ENCODE assay signal across 15 cellular contexts in the genomic region with DNA sequence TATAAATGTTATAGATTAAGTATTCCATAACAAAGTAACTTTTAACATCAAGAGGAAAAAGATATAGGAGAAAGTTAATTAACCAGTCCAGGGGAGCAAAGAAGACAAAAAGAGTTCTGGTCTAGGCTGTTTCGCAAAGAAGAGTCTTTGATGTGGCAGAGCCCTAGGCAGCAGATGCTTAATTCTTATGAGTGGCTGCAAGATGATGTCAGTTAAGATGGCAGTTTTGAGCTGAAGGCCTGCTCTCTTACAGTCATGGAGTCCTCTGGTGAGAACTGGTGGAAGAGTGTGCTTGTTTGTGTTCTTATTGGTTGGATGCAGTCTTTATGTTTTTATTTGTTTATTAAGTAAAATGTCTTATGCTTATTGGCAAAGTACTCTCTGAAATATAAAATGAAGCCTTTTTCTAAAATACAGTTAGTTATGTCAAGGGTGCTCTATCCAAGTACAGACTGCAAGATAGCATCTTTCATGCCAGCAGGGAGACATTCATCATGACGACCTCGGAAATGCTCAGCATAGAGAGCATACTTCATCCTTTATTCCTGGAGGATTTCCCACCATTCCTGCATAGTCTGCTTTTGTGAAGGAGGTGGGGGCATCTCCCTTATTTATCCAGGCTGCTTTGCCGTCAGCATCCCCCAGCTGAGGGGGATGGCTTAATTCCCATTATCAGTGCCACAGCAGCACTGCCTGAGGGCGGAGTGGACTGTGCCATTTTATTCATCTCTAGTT. TPM values are rescaled to one million over a fixed set of nuclear protein-coding genes. Genes with fewer than 3 reads are reported as not detected.
DNase-seq lines count a peak whose midpoint lies in the region; ATAC-seq and TF ChIP-seq lines count a peak whose summit lies in the region.
"Had no signal": no experiment of that assay in that cellular context is flagged by ENCODE, and none has a peak within 500 bp of the region (broad histone marks: within the 10 kb centered on the region; RNA-seq: fewer than 3 reads in every experiment).

No MANE protein-coding gene starts in this region.

- H3K36me3 ChIP-seq in GM23338 (ENCODE audit: insufficient read depth) (no peaks in the 10 kb centered on the region), SK-N-SH (replicated peaks in 1 of 2; ENCODE audit: control insufficient read depth in 1 of 2, insufficient read depth in 2 of 2, low read length in 1 of 2) (no peaks in the 10 kb centered on the region), brain microvascular endothelial cell (replicated peaks) (no peaks in the 10 kb centered on the region), trophoblast cell (ENCODE audit: control insufficient read depth in 1 of 2, insufficient read depth in 2 of 2, low read length in 2 of 2) (no peaks in the 10 kb centered on the region)
- H3K36me3 ChIP-seq: BE2C, HAP-1 had no signal

- no peaks in the 10 kb centered on the region for H3K79me2 ChIP-seq in GM23338 (replicated peaks; ENCODE audit: insufficient read depth)
- no peaks in the 10 kb centered on the region for H3K79me2 ChIP-seq in SK-N-SH (ENCODE audit: insufficient read depth)
- H3K79me2 ChIP-seq in trophoblast cell (ENCODE audit: control insufficient read depth, insufficient read depth, low read length, poor library complexity): peaks cover 1% of the 10 kb centered on the region

- H2AFZ ChIP-seq in GM23338 (0 out of 2 replicates have a peak overlapping the region, but pooled peaks have one; percentile 28), SK-N-SH (ENCODE audit: low read depth) (peak overlapping the region; percentile 53; the same call in 1 of the 2 replicates), trophoblast cell (ENCODE audit: insufficient read depth, low read length, poor library complexity) (no peak overlapping the region)

- H3K14ac ChIP-seq in trophoblast cell (ENCODE audit: low read length): no peak overlapping the region

- no peak overlapping the region for H4K91ac ChIP-seq in trophoblast cell (ENCODE audit: low read depth, low read length)

- DNase-seq in GM23338 (ENCODE audit: low spot score) (no peak), SK-N-SH (no peak), brain microvascular endothelial cell (peak; percentile 16), trophoblast cell (peak; percentile 38 to 82), EL (no peak), CD1c-positive myeloid dendritic cell (ENCODE audit: extremely low spot score) (no peak)
- DNase-seq: BE2C; Caco-2; CD8-positive, alpha-beta T cell had no signal

- H3K9me3 ChIP-seq in SK-N-SH (no peaks in the 10 kb centered on the region), trophoblast cell (ENCODE audit: insufficient read depth, low read depth, low read length) (peaks cover 1% of the 10 kb centered on the region)
- H3K9me3 ChIP-seq: BE2C, Caco-2, HAP-1 had no signal

- no peak overlapping the region for H3K4me3 Mint-ChIP-seq in GM23338
- H3K4me3 Mint-ChIP-seq: CD8-positive, alpha-beta T cell; IgD-negative memory B cell had no signal

- CTCF ChIA-PET in SK-N-SH (lab: Yijun Ruan, JAX): interaction anchor here (1.0 kb wide), 1 partner anchor 84 kb away, joined by 3 read pairs; no protein-coding TSS in a partner anchor

- no peaks in the 10 kb centered on the region for H3K36me3 Mint-ChIP-seq in GM23338 (ENCODE audit: low read depth)
- H3K36me3 Mint-ChIP-seq: CD8-positive, alpha-beta T cell; IgD-negative memory B cell had no signal

- no peak overlapping the region for H3K4ac ChIP-seq in trophoblast cell (ENCODE audit: low read depth, low read length)

- H3K27me3 ChIP-seq in GM23338 (ENCODE audit: insufficient read depth) (no peaks in the 10 kb centered on the region), SK-N-SH (ENCODE audit: insufficient read depth) (no peaks in the 10 kb centered on the region), brain microvascular endothelial cell (replicated peaks) (no peaks in the 10 kb centered on the region), trophoblast cell (ENCODE audit: insufficient read depth, low read length) (no peaks in the 10 kb centered on the region)

- peaks cover 2% of the 10 kb centered on the region; the same call in 2 of the 3 replicates for H3K9me3 Mint-ChIP-seq in GM23338
- H3K9me3 Mint-ChIP-seq: CD8-positive, alpha-beta T cell; IgD-negative memory B cell had no signal

- H3K4me1 ChIP-seq in GM23338 (ENCODE audit: insufficient read depth): no peaks in the 10 kb centered on the region
- H3K4me1 ChIP-seq in SK-N-SH (ENCODE audit: control insufficient read depth in 1 of 2, insufficient read depth in 2 of 2, low read depth in 1 of 2, low read length in 1 of 2): peaks cover 0 to 4% of the 10 kb centered on the region in 2 experiments; a peak in 2 of 4 replicates
- peaks cover 3 to 4% of the 10 kb centered on the region in 2 experiments for H3K4me1 ChIP-seq in trophoblast cell (ENCODE audit: control insufficient read depth in 1 of 2, insufficient read depth in 2 of 2, low read length in 2 of 2)
- H3K4me1 ChIP-seq: BE2C, Caco-2, HAP-1 had no signal

- H3K27me3 Mint-ChIP-seq in GM23338 (ENCODE audit: insufficient read depth, low read depth, poor library complexity): peaks cover 2% of the 10 kb centered on the region

- H3K9me2 ChIP-seq in GM23338 (ENCODE audit: insufficient read depth): peaks cover 13% of the 10 kb centered on the region
- no peaks in the 10 kb centered on the region for H3K9me2 ChIP-seq in SK-N-SH

- POLR2A ChIA-PET in SK-N-SH (lab: Yijun Ruan, JAX): no interaction called here

- H3K4me3 ChIP-seq in GM23338 (no peak overlapping the region), SK-N-SH (ENCODE audit: low read depth in 2 of 2, low read length in 1 of 2) (no peak overlapping the region), brain microvascular endothelial cell (ENCODE audit: low read depth, low read length) (no peak overlapping the region), trophoblast cell (ENCODE audit: low read depth, low read length) (no peak overlapping the region)
- H3K4me3 ChIP-seq: HAP-1 had no signal

- H3K79me1 ChIP-seq in trophoblast cell (ENCODE audit: low read length): no peaks in the 10 kb centered on the region

- H4K20me1 ChIP-seq in GM23338 (replicated peaks; ENCODE audit: insufficient read depth) (no peaks in the 10 kb centered on the region), SK-N-SH (ENCODE audit: insufficient read depth) (no peaks in the 10 kb centered on the region)

- no peak overlapping the region for H4K12ac ChIP-seq in trophoblast cell (ENCODE audit: low read depth, low read length)

- no peaks in the 10 kb centered on the region for H3K4me1 Mint-ChIP-seq in GM23338
- H3K4me1 Mint-ChIP-seq: IgD-negative memory B cell had no signal

- H2BK12ac ChIP-seq in trophoblast cell (ENCODE audit: low read length): no peak overlapping the region

- no peak overlapping the region for H2AK5ac ChIP-seq in trophoblast cell (ENCODE audit: low read length)

- H3K18ac ChIP-seq in trophoblast cell (ENCODE audit: low read length): no peak overlapping the region

- H2BK5ac ChIP-seq in trophoblast cell (ENCODE audit: low read depth, low read length, poor library complexity): no peak overlapping the region

- no peak for TF ChIP-seq RAD21 in SK-N-SH (IDR thresholded peaks at IDR 0.05; ENCODE audit: low read length)

- H4K8ac ChIP-seq in trophoblast cell (ENCODE audit: low read depth, low read length): no peak overlapping the region

- TF ChIP-seq EP300 in SK-N-SH (IDR thresholded peaks at IDR 0.05; ENCODE audit: borderline replicate concordance in 1 of 2, low read depth in 1 of 2, low read length in 1 of 2): peak in 1 of 2 experiments; percentile 45; a peak in 1 of 4 replicates

- 61% methylated on average over 5 of the region's 5 CpGs for WGBS in SK-N-SH (ENCODE audit: low lambda C conversion rate)
- no CpG with 5 or more reads among the region's 5 CpGs for WGBS in trophoblast cell (ENCODE audit: extremely low coverage, insufficient coverage, insufficient read length)

- ATAC-seq in GM23338 (no peak), HG03354 (IDR thresholded peaks at IDR 0.05; ENCODE audit: poor library complexity, severe bottlenecking, unreplicated experiment) (no peak), HG03520 (IDR thresholded peaks at IDR 0.05; ENCODE audit: unreplicated experiment) (no peak)
- ATAC-seq: CD8-positive, alpha-beta T cell had no signal

- H2BK120ac ChIP-seq in trophoblast cell (ENCODE audit: insufficient read depth, low read length, poor library complexity): no peak overlapping the region

- in situ Hi-C loops in brain microvascular endothelial cell (cut with HindIII; ENCODE audit: low pct_ligation_motif_present, low sequenced_read_pairs): no loop called here

- no peak overlapping the region for H3K4me2 ChIP-seq in GM23338
- H3K4me2 ChIP-seq in SK-N-SH: no peak overlapping the region
- no peak overlapping the region for H3K4me2 ChIP-seq in trophoblast cell (ENCODE audit: low read length)
- H3K4me2 ChIP-seq: KMS-11 had no signal

- TF ChIP-seq CTCF in GM23338 (conservative IDR thresholded peaks at IDR 0.05; ENCODE audit: low read depth in 2 of 2): no peak
- TF ChIP-seq CTCF in SK-N-SH (IDR thresholded peaks at IDR 0.05): no peak
- TF ChIP-seq CTCF in brain microvascular endothelial cell (IDR thresholded peaks at IDR 0.05; ENCODE audit: low read depth, low read length, missing control alignments): no peak

- H3F3A ChIP-seq in GM23338 (replicated peaks; ENCODE audit: low read depth) (no peaks in the 10 kb centered on the region), SK-N-SH (replicated peaks; ENCODE audit: insufficient read depth) (no peaks in the 10 kb centered on the region)

- no peak overlapping the region for H3K23ac ChIP-seq in trophoblast cell (ENCODE audit: low read length)

- H3K27ac ChIP-seq in GM23338 (ENCODE audit: low read depth) (no peak overlapping the region), SK-N-SH (ENCODE audit: low read depth in 2 of 2, low read length in 1 of 2) (peak overlapping the region in 1 of 2 experiments; percentile 17; a peak in 1 of 4 replicates), brain microvascular endothelial cell (no peak overlapping the region), trophoblast cell (ENCODE audit: low read depth, low read length) (no peak overlapping the region)
- H3K27ac ChIP-seq: C4-2B, KMS-11 had no signal

- no peak overlapping the region for H3K27ac Mint-ChIP-seq in GM23338
- H3K27ac Mint-ChIP-seq: CD8-positive, alpha-beta T cell; IgD-negative memory B cell had no signal

- H3K9ac ChIP-seq in SK-N-SH (no peak overlapping the region), trophoblast cell (ENCODE audit: low read length) (no peak overlapping the region)
- H3K9ac ChIP-seq: KMS-11 had no signal

TF ChIP-seq in GM23338, 12 proteins besides CTCF, POLR2A, EP300 and RAD21 (continues in another document):
- TF ChIP-seq STAT1 (IDR thresholded peaks at IDR 0.05; ENCODE audit: unreplicated experiment): no peak
- TF ChIP-seq EZH2phosphoT487 (IDR thresholded peaks at IDR 0.05; ENCODE audit: unreplicated experiment): no peak
- TF ChIP-seq ZNF114 (CRISPR knock-in tag; IDR thresholded peaks at IDR 0.05): no peak

TF ChIP-seq in SK-N-SH, 30 proteins besides CTCF, POLR2A, EP300 and RAD21 (continues in another document):
- TF ChIP-seq TCF12 (IDR thresholded peaks at IDR 0.05): peak; percentile 64; the same call in 1 of the 2 replicates

RNA-seq across cellular contexts. Expression of gene SERPINE2, which starts 38.9 kb away (rescaled TPM):
- 38.6 and 43.7 TPM in 2 replicates for total RNA-seq in GM23338 (2014; rRNA removed; shearing (Covaris generic))
- polyA plus RNA-seq in GM23338 (2016; fragmentation: Nextera tagmentation; extraction: Ambion mirVana): 44.2 and 46.2 TPM in 2 replicates
- polyA plus RNA-seq in SK-N-SH (2012; rRNA removed): 105 and 249 TPM in 2 replicates
- 307 and 310 TPM in 2 replicates for polyA plus RNA-seq in SK-N-SH (2012; cell fraction: cytosol; rRNA removed)
- 312 and 337 TPM in 2 replicates for polyA plus RNA-seq in SK-N-SH (2012; cell fraction: nucleus; rRNA removed)
- polyA plus RNA-seq in trophoblast cell (2013): 169 and 186 TPM in 2 replicates

Comparison
In these comparisons a context has a peak if more than half of its experiments do, and no peak if none do; other contexts are left out.
1. DNase-seq: peak in brain microvascular endothelial cell (single experiment) and trophoblast cell (2 of 2); none in GM23338 (single experiment), SK-N-SH (single experiment), EL (single experiment) and CD1c-positive myeloid dendritic cell (single experiment).